Comparison of ENCODE assay signal across 10 cellular contexts in the genomic region with DNA sequence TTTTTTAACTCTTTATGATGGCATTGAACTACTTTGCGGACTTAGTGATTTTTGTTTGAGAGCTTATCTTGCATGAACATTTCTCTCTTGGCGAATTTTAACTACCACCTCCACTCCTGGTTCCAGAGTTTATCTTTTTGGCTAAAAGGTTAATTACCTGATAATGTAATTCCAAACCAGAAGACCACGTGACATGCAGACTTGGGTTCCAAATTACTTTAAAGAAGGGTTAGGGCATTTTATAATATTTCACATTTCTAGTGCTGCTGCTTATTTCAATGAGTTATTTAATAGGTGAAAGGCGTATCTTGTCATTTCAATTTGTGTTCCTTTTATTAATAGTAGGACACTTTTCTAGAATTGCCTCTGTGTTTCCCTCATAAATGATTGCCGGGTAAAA.
"Had no signal": no experiment of that assay in that cellular context is flagged by ENCODE, and none has a peak within 500 bp of the region (broad histone marks: within the 10 kb centered on the region; RNA-seq: fewer than 3 reads in every experiment).

No MANE protein-coding gene starts in this region.

- H3K4me3 ChIP-seq: GM23248, HAP-1 had no signal

- H3K9ac ChIP-seq: GM23248 had no signal

- H3K27ac ChIP-seq: GM23248 had no signal

- H3K4me1 ChIP-seq: HAP-1 had no signal

- H3K27ac Mint-ChIP-seq: HFFc6 had no signal

- H3K9me3 ChIP-seq: HAP-1 had no signal

- H3K4me3 Mint-ChIP-seq: H9, HFFc6 had no signal

- DNase-seq: GM23248, GOT3, H7, H9, HCEC 1CT, HFFc6 had no signal

- H3K36me3 ChIP-seq: HAP-1 had no signal

- H2AFZ ChIP-seq: GM23248 had no signal

- ATAC-seq: HCT116 had no signal

- FAIRE-seq: H1, H54 had no signal

- H3K9me3 Mint-ChIP-seq: HFFc6 had no signal
